In genomic region chrX:37745835-37746234, GRCh38 we compare ENCODE assay signal across 9 cellular contexts. TPM values are rescaled to one million over a fixed set of nuclear protein-coding genes. Genes with fewer than 3 reads are reported as not detected.
DNase-seq lines count a peak whose midpoint lies in the region; ATAC-seq and TF ChIP-seq lines count a peak whose summit lies in the region.
"Had no signal": no experiment of that assay in that cellular context is flagged by ENCODE, and none has a peak within 500 bp of the region (broad histone marks: within the 10 kb centered on the region; RNA-seq: fewer than 3 reads in every experiment).

No MANE protein-coding gene starts in this region.

- no peaks in the 10 kb centered on the region for H3K36me3 Mint-ChIP-seq in naive B cell

- DNase-seq in NK-92 treated with Interleukin-12 subunit alpha and Interleukin-12 subunit beta, amount 100 ng/mL, for 24 hours (lab: John Stamatoyannopoulos, UW), result peak; percentile 1
- no peak for DNase-seq in NK-92 (lab: John Stamatoyannopoulos, UW; ENCODE audit: unreplicated experiment)
- no peak for DNase-seq in naive B cell
- no peak for DNase-seq in amygdala (lab: John Stamatoyannopoulos, UW)
- no peak for DNase-seq in HEK293T (ENCODE audit: extremely low spot score)
- DNase-seq in stimulated activated naive CD4-positive, alpha-beta T cell treated with Interleukin-2 at 50 U/mL for 16 hours (lab: John Stamatoyannopoulos, UW), result no peak
- DNase-seq: NCI-H1436 treated with DMSO at 0.1 percent for 48 hours had no signal

- no peaks in the 10 kb centered on the region for H3K9me3 Mint-ChIP-seq in naive B cell

- POLR2A ChIA-PET in HEK293T (lab: Yijun Ruan, JAX), result no interaction called here

- H3K4me3 Mint-ChIP-seq in naive B cell, result peak overlapping the region in 6 of 8 donors; percentile 19 to 81 (median 56)

- peaks cover 0 to under 1% (median 0%) of the 10 kb centered on the region in 3 donors for H3K27me3 Mint-ChIP-seq in naive B cell

- CTCF ChIA-PET in HEK293T (lab: Yijun Ruan, JAX), result interaction anchor here (0.5 to 2.8 kb wide), 10 partner anchors 9 to 675 kb away, joined by 3 to 16 read pairs (median 3); no protein-coding TSS in a partner anchor

- ATAC-seq in HG02571 (IDR thresholded peaks at IDR 0.05; ENCODE audit: unreplicated experiment), result peak; percentile 37
- ATAC-seq in HG03565 (IDR thresholded peaks at IDR 0.05; ENCODE audit: unreplicated experiment), result peak; percentile 10
- ATAC-seq in naive B cell (ENCODE audit: low read depth in 2 of 2), result peak; percentile 44 to 49

- H3K4me1 Mint-ChIP-seq in naive B cell, result peaks cover 24 to 27% (median 25%) of the 10 kb centered on the region in 3 donors

- peak overlapping the region in 5 of 6 donors; percentile 18 to 89 (median 74) for H3K27ac Mint-ChIP-seq in naive B cell

TF ChIP-seq in HEK293T, 16 proteins besides CTCF, POLR2A, EP300 and RAD21:
- TF ChIP-seq FOXM1 (IDR thresholded peaks at IDR 0.05; ENCODE audit: borderline replicate concordance) (no peak), CTBP1 (IDR thresholded peaks at IDR 0.05; ENCODE audit: borderline replicate concordance) (no peak), BHLHE40 (IDR thresholded peaks at IDR 0.05; ENCODE audit: borderline replicate concordance) (no peak), ELF4 (IDR thresholded peaks at IDR 0.05) (no peak), FOXK2 (IDR thresholded peaks at IDR 0.05) (no peak), LEF1 (IDR thresholded peaks at IDR 0.05; ENCODE audit: borderline replicate concordance) (no peak), SP1 (IDR thresholded peaks at IDR 0.05) (no peak), TARDBP (IDR thresholded peaks at IDR 0.05) (no peak), FOXA1 (IDR thresholded peaks at IDR 0.05) (no peak), ZNF384 (IDR thresholded peaks at IDR 0.05) (no peak), NFRKB (IDR thresholded peaks at IDR 0.05) (no peak)
- TF ChIP-seq, protein P1, sequence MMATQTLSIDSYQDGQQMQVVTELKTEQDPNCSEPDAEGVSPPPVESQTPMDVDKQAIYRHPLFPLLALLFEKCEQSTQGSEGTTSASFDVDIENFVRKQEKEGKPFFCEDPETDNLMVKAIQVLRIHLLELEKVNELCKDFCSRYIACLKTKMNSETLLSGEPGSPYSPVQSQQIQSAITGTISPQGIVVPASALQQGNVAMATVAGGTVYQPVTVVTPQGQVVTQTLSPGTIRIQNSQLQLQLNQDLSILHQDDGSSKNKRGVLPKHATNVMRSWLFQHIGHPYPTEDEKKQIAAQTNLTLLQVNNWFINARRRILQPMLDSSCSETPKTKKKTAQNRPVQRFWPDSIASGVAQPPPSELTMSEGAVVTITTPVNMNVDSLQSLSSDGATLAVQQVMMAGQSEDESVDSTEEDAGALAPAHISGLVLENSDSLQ (IDR thresholded peaks at IDR 0.05), result no peak

RNA-seq across cellular contexts. Expression of gene CYBB, which starts 34.0 kb away (rescaled TPM):
- 100 to 1,000 TPM in 5 of 6 donors, 10 to 100 TPM in 1; 81.2 to 182 (median 161) TPM for polyA plus RNA-seq in naive B cell (ENCODE audit: low read depth in 6 of 6)
